In genomic region chr9:92119581-92119980, GRCh38 we compare ENCODE assay signal across 20 cellular contexts.
"Had no signal": no experiment of that assay in that cellular context is flagged by ENCODE, and none has a peak within 500 bp of the region (broad histone marks: within the 10 kb centered on the region; RNA-seq: fewer than 3 reads in every experiment).

No MANE protein-coding gene starts in this region.

- DNase-seq: activated B cell treated with CpG ODN at 0.5 μM for 24 hours; activated CD4-positive, alpha-beta T cell treated with anti-CD3 and anti-CD28 coated beads for 36 hours; activated CD4-positive, alpha-beta T cell treated with anti-CD3 and anti-CD28 coated beads, Interleukin-2, amount 50 U/mL, for 4 hours; activated CD8-positive, alpha-beta memory T cell treated with anti-CD3 and anti-CD28 coated beads for 24 hours; activated CD8-positive, alpha-beta memory T cell treated with anti-CD3 and anti-CD28 coated beads, Interleukin-2, amount 50 U/mL, for 48 hours; activated naive CD4-positive, alpha-beta T cell; activated T-cell treated with anti-CD3 and anti-CD28 coated beads, Interleukin-2, amount 50 U/mL, for 4 hours; central memory CD4-positive, alpha-beta T cell; effector memory CD4-positive, alpha-beta T cell; foreskin keratinocyte; left colon; mesenchymal stem cell; occipital lobe; sigmoid colon; stimulated activated CD4-positive, alpha-beta T cell treated with anti-CD3 and anti-CD28 coated beads, Interleukin-4, amount 100 ng/mL, for 1 hour; stimulated activated naive CD4-positive, alpha-beta T cell treated with Interleukin-2 at 50 U/mL for 16 hours; T-helper 9 cell had no signal

- H3K4me1 ChIP-seq: foreskin keratinocyte had no signal

- ATAC-seq: activated CD4-positive, alpha-beta T cell treated with anti-CD3 and anti-CD28 coated beads for 36 hours; activated T-cell treated with anti-CD3 and anti-CD28 coated beads, Interleukin-2, amount 50 U/mL, for 4 hours; foreskin keratinocyte; left colon had no signal

- H3K27ac ChIP-seq: adrenal gland, foreskin keratinocyte, sigmoid colon, thoracic aorta had no signal

- H3K27me3 ChIP-seq: adrenal gland, foreskin keratinocyte, sigmoid colon had no signal

- H3K4me3 ChIP-seq: adrenal gland, sigmoid colon, smooth muscle cell, thoracic aorta had no signal

- H3K36me3 ChIP-seq: adrenal gland, sigmoid colon, thoracic aorta had no signal

- H3K9me3 ChIP-seq: adrenal gland, sigmoid colon, thoracic aorta had no signal
